In genomic region chr11:705646-706438, GRCh38 we compare ENCODE assay signal across 9 cellular contexts. TPM values are rescaled to one million over a fixed set of nuclear protein-coding genes. Genes with fewer than 3 reads are reported as not detected.
DNase-seq lines count a peak whose midpoint lies in the region; ATAC-seq and TF ChIP-seq lines count a peak whose summit lies in the region.
"Had no signal": no experiment of that assay in that cellular context is flagged by ENCODE, and none has a peak within 500 bp of the region (broad histone marks: within the 10 kb centered on the region; RNA-seq: fewer than 3 reads in every experiment).

Gene EPS8L2 (plus strand): TSS chr11:706231. CDS start chr11:709408, 3,177 bp downstream.

- in situ Hi-C loops in Caki2 (cut with HindIII; ENCODE audit: low pct_unique_long_range_greater_than_20kb, low sequenced_read_pairs): no loop called here

- TF ChIP-seq CTCF in fibroblast of lung (conservative IDR thresholded peaks at IDR 0.05 in 1 of 2, IDR thresholded peaks at IDR 0.05 in 1 of 2; ENCODE audit: low read depth in 1 of 2, low read length in 2 of 2) (no peak), omental fat pad (IDR thresholded peaks at IDR 0.05) (no peak)

- H3K27me3 ChIP-seq in NT2/D1 (ENCODE audit: insufficient read depth, insufficient read length) (peaks cover 7% of the 10 kb centered on the region), fibroblast of lung (ENCODE audit: control insufficient read depth, insufficient read depth, low read length) (no peaks in the 10 kb centered on the region)

- peak within 1 kb of the TSS; percentile 47 for H3K27ac ChIP-seq in fibroblast of lung (ENCODE audit: insufficient read depth, low read length)
- H3K27ac ChIP-seq: neutrophil had no signal

- peak; percentile 48 for DNase-seq in Caki2 (ENCODE audit: low read depth)
- no peak for DNase-seq in NT2/D1 (ENCODE audit: low read depth, low spot score)
- DNase-seq in fibroblast of lung (ENCODE audit: low read depth in 2 of 2): no peak
- DNase-seq in omental fat pad (ENCODE audit: low spot score): no peak
- DNase-seq in DMS 273 (lab: John Stamatoyannopoulos, UW; ENCODE audit: unreplicated experiment): no peak
- DNase-seq in NCI-H2196 (lab: John Stamatoyannopoulos, UW; ENCODE audit: unreplicated experiment): no peak

- no peaks in the 10 kb centered on the region for H4K20me1 ChIP-seq in fibroblast of lung (ENCODE audit: control insufficient read depth, extremely low read depth, insufficient read depth, low read length)

- H3K4me2 ChIP-seq in fibroblast of lung (ENCODE audit: extremely low read depth, insufficient read depth, low read length): peak within 1 kb of the TSS; percentile 97

- no peaks in the 10 kb centered on the region for H3K79me2 ChIP-seq in fibroblast of lung (ENCODE audit: control insufficient read depth, insufficient read depth, low read length)

- H3K9ac ChIP-seq in NT2/D1 (ENCODE audit: insufficient read length, low read depth): peak within 1 kb of the TSS; percentile 90
- peak within 1 kb of the TSS; percentile 58 for H3K9ac ChIP-seq in fibroblast of lung (ENCODE audit: insufficient read depth, low read length)

- H3K36me3 ChIP-seq in NT2/D1 (ENCODE audit: insufficient read depth, insufficient read length, low read length) (peaks cover 48% of the 10 kb centered on the region), fibroblast of lung (ENCODE audit: control insufficient read depth, insufficient read depth, low read length) (peaks cover 10% of the 10 kb centered on the region)

- peak within 1 kb of the TSS; percentile 60 for H2AFZ ChIP-seq in fibroblast of lung (ENCODE audit: low read length)

- H3K9me3 ChIP-seq in NT2/D1 (ENCODE audit: insufficient read depth, low read length) (no peaks in the 10 kb centered on the region), fibroblast of lung (ENCODE audit: control insufficient read depth, insufficient read depth, low read depth, low read length) (no peaks in the 10 kb centered on the region)
- H3K9me3 ChIP-seq: neutrophil had no signal

- ATAC-seq in omental fat pad (ENCODE audit: low FRiP score) (no peak), HG03135 (IDR thresholded peaks at IDR 0.05; ENCODE audit: unreplicated experiment) (no peak), GM21526 (IDR thresholded peaks at IDR 0.05; ENCODE audit: low FRiP score, unreplicated experiment) (no peak)

- H3K4me1 ChIP-seq in NT2/D1 (ENCODE audit: insufficient read depth, insufficient read length) (peaks cover 42% of the 10 kb centered on the region), fibroblast of lung (ENCODE audit: control insufficient read depth, extremely low read depth, insufficient read depth, low read length) (peaks cover 11% of the 10 kb centered on the region)

- H3K4me3 ChIP-seq in NT2/D1 (ENCODE audit: insufficient read length, low read depth): peak within 1 kb of the TSS; percentile 53
- peak within 1 kb of the TSS; percentile 60 to 79 (median 72) for H3K4me3 ChIP-seq in fibroblast of lung (replicated peaks in 1 of 4; ENCODE audit: control extremely low read depth in 1 of 4, insufficient read depth in 1 of 4, low read depth in 3 of 4, low read length in 4 of 4)

RNA-seq across cellular contexts. Expression of gene EPS8L2, which starts in this region (rescaled TPM):
- 264 and 273 TPM in 2 replicates for total RNA-seq in Caki2 (2014; rRNA removed; shearing (Covaris generic); ENCODE audit: low replicate concordance)
- total RNA-seq in fibroblast of lung: 24.1 and 54.2 TPM in 2 replicates
- polyA plus RNA-seq in fibroblast of lung: 17.0 and 18.4 TPM in 2 replicates
- 30.2 and 33.3 TPM in 2 replicates for polyA plus RNA-seq in fibroblast of lung (2012)
- polyA minus RNA-seq in fibroblast of lung (ENCODE audit: low replicate concordance): 19.8 and 33.2 TPM in 2 replicates
- total RNA-seq in omental fat pad: 10 to 100 TPM; 14.1 to 27.6 (median 22.3) TPM
